19 cellular contexts compared by ENCODE assay signal in genomic region chr15:59950603-59951388, GRCh38.
DNase-seq lines count a peak whose midpoint lies in the region; TF ChIP-seq lines count a peak whose summit lies in the region.
"Had no signal": no experiment of that assay in that cellular context is flagged by ENCODE, and none has a peak within 500 bp of the region (broad histone marks: within the 10 kb centered on the region; RNA-seq: fewer than 3 reads in every experiment).

No MANE protein-coding gene starts in this region.

- H3K4me2 ChIP-seq in Loucy (ENCODE audit: low read depth, low read length, poor library complexity, severe bottlenecking), result no peak overlapping the region

- H3K4me1 ChIP-seq in HEK293 (ENCODE audit: control insufficient read depth, insufficient read depth, low read length), result peaks cover 12% of the 10 kb centered on the region
- peaks cover 19% of the 10 kb centered on the region for H3K4me1 ChIP-seq in Loucy (ENCODE audit: insufficient read depth, low read length, poor library complexity, severe bottlenecking)
- H3K4me1 ChIP-seq: BE2C had no signal

- H2AFZ ChIP-seq in Loucy (ENCODE audit: low read length), result 0 out of 2 replicates have a peak overlapping the region, but pooled peaks have one; percentile 13

- CTCF ChIA-PET in HEK293 (lab: Yijun Ruan, JAX), result interaction anchor here (3.3 kb wide), 1 partner anchor 33 kb away, joined by 14 read pairs; no protein-coding TSS in a partner anchor

- H3K4me3 ChIP-seq in HEK293 (ENCODE audit: low read depth, low read length) (no peak overlapping the region), Loucy (ENCODE audit: low read length, poor library complexity, severe bottlenecking) (no peak overlapping the region)
- H3K4me3 ChIP-seq: GM12878 had no signal

- POLR2A ChIA-PET in HEK293 (lab: Yijun Ruan, JAX), result no interaction called here

- H3K9me3 ChIP-seq in HEK293 (ENCODE audit: control insufficient read depth, insufficient read depth, low read depth, low read length) (peaks cover 4% of the 10 kb centered on the region; the same call in 1 of the 2 replicates), Loucy (ENCODE audit: insufficient read depth, low read depth, low read length) (peaks cover 3% of the 10 kb centered on the region; the same call in 1 of the 2 replicates)
- H3K9me3 ChIP-seq: BE2C had no signal

- H4K20me1 ChIP-seq in Loucy (ENCODE audit: insufficient read depth, low read length, poor library complexity, severe bottlenecking), result no peaks in the 10 kb centered on the region

- H3K9me2 ChIP-seq in Loucy (replicated peaks; ENCODE audit: low read depth, low read length), result no peaks in the 10 kb centered on the region

- H3K27me3 ChIP-seq in Loucy (ENCODE audit: insufficient read depth, low read length, poor library complexity, severe bottlenecking), result no peaks in the 10 kb centered on the region

- H3K79me2 ChIP-seq in Loucy (ENCODE audit: insufficient read depth, low read length), result no peaks in the 10 kb centered on the region

- H3F3A ChIP-seq in Loucy (ENCODE audit: low read depth), result no peaks in the 10 kb centered on the region

- no peak overlapping the region for H3K27ac ChIP-seq in HEK293 (ENCODE audit: extremely low read depth, low read depth, low read length)

- DNase-seq in NCI-H510A treated with DMSO at 0.1 percent for 48 hours (lab: John Stamatoyannopoulos, UW) (peak; percentile 8), NCI-H510A (lab: John Stamatoyannopoulos, UW) (no peak), NCI-H774 (lab: John Stamatoyannopoulos, UW) (peak; percentile 31), NOMO-1 treated with DMSO at 0.1 percent for 48 hours (lab: John Stamatoyannopoulos, UW; ENCODE audit: unreplicated experiment) (no peak), NCI-H446 treated with DMSO at 0.1 percent for 48 hours (lab: John Stamatoyannopoulos, UW) (no peak)
- DNase-seq: ACHN; BE2C; C1 segment of cervical spinal cord; CD4-positive, CD25-positive, alpha-beta regulatory T cell; CD8-positive, alpha-beta memory T cell; COR-L47; DMS 273 treated with DMSO at 0.1 percent for 48 hours; DMS53; DND-41; EL; H9 had no signal

- no peak for TF ChIP-seq CTCF in HEK293 (tag by site-specific recombination; IDR thresholded peaks at IDR 0.05)
- no peak for TF ChIP-seq CTCF in Loucy (conservative IDR thresholded peaks at IDR 0.05; ENCODE audit: low read length)

- H3K9ac ChIP-seq in Loucy (ENCODE audit: low read depth, low read length, poor library complexity, severe bottlenecking), result peak overlapping the region; percentile 27

- H3K36me3 ChIP-seq in HEK293 (ENCODE audit: control insufficient read depth in 2 of 2, insufficient read depth in 1 of 2, low read length in 2 of 2) (no peaks in the 10 kb centered on the region), Loucy (ENCODE audit: insufficient read depth, low read length) (no peaks in the 10 kb centered on the region)
- H3K36me3 ChIP-seq: BE2C had no signal

TF ChIP-seq in HEK293, 187 proteins besides CTCF, POLR2A, EP300 and RAD21 (continues in another document):
- TF ChIP-seq ZNF560 (tag by site-specific recombination; IDR thresholded peaks at IDR 0.05; ENCODE audit: borderline replicate concordance) (no peak), ZNF544 (tag by site-specific recombination; IDR thresholded peaks at IDR 0.05) (no peak), ZBTB44 (tag by site-specific recombination; IDR thresholded peaks at IDR 0.05) (peak; percentile 61; the same call in 1 of the 2 replicates), ZNF24 (tag by site-specific recombination; IDR thresholded peaks at IDR 0.05) (0 out of 2 replicates have a peak, but pooled peaks have one; percentile 48), ZBTB20 (tag by site-specific recombination; IDR thresholded peaks at IDR 0.05) (no peak), ZNF184 (tag by site-specific recombination; IDR thresholded peaks at IDR 0.05) (0 out of 2 replicates have a peak, but pooled peaks have one; percentile 50), ZNF335 (tag by site-specific recombination; conservative IDR thresholded peaks at IDR 0.05) (no peak), ZNF221 (tag by site-specific recombination; IDR thresholded peaks at IDR 0.05; ENCODE audit: borderline replicate concordance) (no peak), BCL11A (tag by site-specific recombination; IDR thresholded peaks at IDR 0.05; ENCODE audit: low read depth) (no peak), YY1 (tag by site-specific recombination; IDR thresholded peaks at IDR 0.05) (no peak), KLF8 (tag by site-specific recombination; IDR thresholded peaks at IDR 0.05) (peak; percentile 69; the same call in 1 of the 2 replicates)
- TF ChIP-seq, protein P1, sequence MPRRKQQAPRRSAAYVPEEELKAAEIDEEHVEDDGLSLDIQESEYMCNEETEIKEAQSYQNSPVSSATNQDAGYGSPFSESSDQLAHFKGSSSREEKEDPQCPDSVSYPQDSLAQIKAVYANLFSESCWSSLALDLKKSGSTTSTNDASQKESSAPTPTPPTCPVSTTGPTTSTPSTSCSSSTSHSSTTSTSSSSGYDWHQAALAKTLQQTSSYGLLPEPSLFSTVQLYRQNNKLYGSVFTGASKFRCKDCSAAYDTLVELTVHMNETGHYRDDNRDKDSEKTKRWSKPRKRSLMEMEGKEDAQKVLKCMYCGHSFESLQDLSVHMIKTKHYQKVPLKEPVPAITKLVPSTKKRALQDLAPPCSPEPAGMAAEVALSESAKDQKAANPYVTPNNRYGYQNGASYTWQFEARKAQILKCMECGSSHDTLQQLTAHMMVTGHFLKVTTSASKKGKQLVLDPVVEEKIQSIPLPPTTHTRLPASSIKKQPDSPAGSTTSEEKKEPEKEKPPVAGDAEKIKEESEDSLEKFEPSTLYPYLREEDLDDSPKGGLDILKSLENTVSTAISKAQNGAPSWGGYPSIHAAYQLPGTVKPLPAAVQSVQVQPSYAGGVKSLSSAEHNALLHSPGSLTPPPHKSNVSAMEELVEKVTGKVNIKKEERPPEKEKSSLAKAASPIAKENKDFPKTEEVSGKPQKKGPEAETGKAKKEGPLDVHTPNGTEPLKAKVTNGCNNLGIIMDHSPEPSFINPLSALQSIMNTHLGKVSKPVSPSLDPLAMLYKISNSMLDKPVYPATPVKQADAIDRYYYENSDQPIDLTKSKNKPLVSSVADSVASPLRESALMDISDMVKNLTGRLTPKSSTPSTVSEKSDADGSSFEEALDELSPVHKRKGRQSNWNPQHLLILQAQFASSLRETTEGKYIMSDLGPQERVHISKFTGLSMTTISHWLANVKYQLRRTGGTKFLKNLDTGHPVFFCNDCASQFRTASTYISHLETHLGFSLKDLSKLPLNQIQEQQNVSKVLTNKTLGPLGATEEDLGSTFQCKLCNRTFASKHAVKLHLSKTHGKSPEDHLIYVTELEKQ (tag by site-specific recombination; IDR thresholded peaks at IDR 0.05; ENCODE audit: borderline replicate concordance), result 0 out of 2 replicates have a peak, but pooled peaks have one; percentile 23
- TF ChIP-seq, protein P2, sequence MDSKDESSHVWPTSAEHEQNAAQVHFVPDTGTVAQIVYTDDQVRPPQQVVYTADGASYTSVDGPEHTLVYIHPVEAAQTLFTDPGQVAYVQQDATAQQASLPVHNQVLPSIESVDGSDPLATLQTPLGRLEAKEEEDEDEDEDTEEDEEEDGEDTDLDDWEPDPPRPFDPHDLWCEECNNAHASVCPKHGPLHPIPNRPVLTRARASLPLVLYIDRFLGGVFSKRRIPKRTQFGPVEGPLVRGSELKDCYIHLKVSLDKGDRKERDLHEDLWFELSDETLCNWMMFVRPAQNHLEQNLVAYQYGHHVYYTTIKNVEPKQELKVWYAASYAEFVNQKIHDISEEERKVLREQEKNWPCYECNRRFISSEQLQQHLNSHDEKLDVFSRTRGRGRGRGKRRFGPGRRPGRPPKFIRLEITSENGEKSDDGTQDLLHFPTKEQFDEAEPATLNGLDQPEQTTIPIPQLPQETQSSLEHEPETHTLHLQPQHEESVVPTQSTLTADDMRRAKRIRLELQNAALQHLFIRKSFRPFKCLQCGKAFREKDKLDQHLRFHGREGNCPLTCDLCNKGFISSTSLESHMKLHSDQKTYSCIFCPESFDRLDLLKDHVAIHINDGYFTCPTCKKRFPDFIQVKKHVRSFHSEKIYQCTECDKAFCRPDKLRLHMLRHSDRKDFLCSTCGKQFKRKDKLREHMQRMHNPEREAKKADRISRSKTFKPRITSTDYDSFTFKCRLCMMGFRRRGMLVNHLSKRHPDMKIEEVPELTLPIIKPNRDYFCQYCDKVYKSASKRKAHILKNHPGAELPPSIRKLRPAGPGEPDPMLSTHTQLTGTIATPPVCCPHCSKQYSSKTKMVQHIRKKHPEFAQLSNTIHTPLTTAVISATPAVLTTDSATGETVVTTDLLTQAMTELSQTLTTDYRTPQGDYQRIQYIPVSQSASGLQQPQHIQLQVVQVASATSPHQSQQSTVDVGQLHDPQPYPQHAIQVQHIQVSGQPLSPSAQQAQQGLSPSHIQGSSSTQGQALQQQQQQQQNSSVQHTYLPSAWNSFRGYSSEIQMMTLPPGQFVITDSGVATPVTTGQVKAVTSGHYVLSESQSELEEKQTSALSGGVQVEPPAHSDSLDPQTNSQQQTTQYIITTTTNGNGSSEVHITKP (tag by site-specific recombination; IDR thresholded peaks at IDR 0.05), result peak; percentile 90

Comparison
In these comparisons a context has a peak if more than half of its experiments do, and no peak if none do; other contexts are left out.
1. DNase-seq: peak in NCI-H510A treated with DMSO at 0.1 percent for 48 hours (single experiment) and NCI-H774 (single experiment); none in NCI-H510A (single experiment), NOMO-1 treated with DMSO at 0.1 percent for 48 hours (single experiment) and NCI-H446 treated with DMSO at 0.1 percent for 48 hours (single experiment).